14 cellular contexts compared by ENCODE assay signal in genomic region chr10:110456046-110456445, GRCh38. TPM values are rescaled to one million over a fixed set of nuclear protein-coding genes. Genes with fewer than 3 reads are reported as not detected.
A peak's percentile ranks its signal among the peaks of the same experiment; 100 is the strongest.
DNase-seq lines count a peak whose midpoint lies in the region; ATAC-seq, FAIRE-seq and TF ChIP-seq lines count a peak whose summit lies in the region.
"Had no signal": no experiment of that assay in that cellular context is flagged by ENCODE, and none has a peak within 500 bp of the region (broad histone marks: within the 10 kb centered on the region; RNA-seq: fewer than 3 reads in every experiment).

No MANE protein-coding gene starts in this region.

- peak overlapping the region; percentile 45 for H3K4me2 ChIP-seq in A549
- peak overlapping the region; percentile 25 for H3K4me2 ChIP-seq in HCT116 (ENCODE audit: low read length)
- H3K4me2 ChIP-seq in SU-DHL-6 (ENCODE audit: low read depth, low read length, poor library complexity, severe bottlenecking), result no peak overlapping the region
- H3K4me2 ChIP-seq in H9 (ENCODE audit: insufficient read depth, insufficient read length, low read length), result no peak overlapping the region

- H3K79me2 ChIP-seq in HCT116 (ENCODE audit: insufficient read depth, low read length) (no peaks in the 10 kb centered on the region), SU-DHL-6 (ENCODE audit: insufficient read depth, low read length) (no peaks in the 10 kb centered on the region), H9 (ENCODE audit: insufficient read depth, low read length) (no peaks in the 10 kb centered on the region)

- no peak overlapping the region for H3K9ac ChIP-seq in HCT116 (ENCODE audit: low read length)
- H3K9ac ChIP-seq in SU-DHL-6 (ENCODE audit: low read length), result peak overlapping the region; percentile 12; the same call in 1 of the 2 replicates
- H3K9ac ChIP-seq in H9 (ENCODE audit: extremely low read depth, insufficient read length, low read length), result no peak overlapping the region

- no peaks in the 10 kb centered on the region for H3K79me1 ChIP-seq in H9 (ENCODE audit: insufficient read depth, low read depth, low read length, poor library complexity, severe bottlenecking)

- no peak overlapping the region for H2AFZ ChIP-seq in HCT116 (ENCODE audit: low read depth, low read length, poor library complexity, severe bottlenecking)
- no peak overlapping the region for H2AFZ ChIP-seq in SU-DHL-6 (ENCODE audit: low read depth, low read length, severe bottlenecking)
- no peak overlapping the region for H2AFZ ChIP-seq in H9 (ENCODE audit: low read length)

- no peaks in the 10 kb centered on the region for H3K27me3 ChIP-seq in HCT116 (ENCODE audit: insufficient read depth, low read length)
- no peaks in the 10 kb centered on the region for H3K27me3 ChIP-seq in SU-DHL-6 (ENCODE audit: low read length)
- H3K27me3 ChIP-seq in H9 (ENCODE audit: insufficient read depth, low read length), result no peaks in the 10 kb centered on the region
- H3K27me3 ChIP-seq: tibial artery had no signal

- no peak overlapping the region for H2BK5ac ChIP-seq in H9 (ENCODE audit: insufficient read length, low read length)

- H3K4me3 ChIP-seq in A549 (no peak overlapping the region), HCT116 (replicated peaks in 1 of 2; ENCODE audit: low read depth in 1 of 2, low read length in 2 of 2) (no peak overlapping the region), SU-DHL-6 (ENCODE audit: insufficient read depth, low read length, poor library complexity, severe bottlenecking) (no peak overlapping the region)
- H3K4me3 ChIP-seq: tibial artery had no signal

- no peak overlapping the region for H3K4me3 Mint-ChIP-seq in H9

- H3K23ac ChIP-seq in H9 (ENCODE audit: insufficient read length, low read depth, low read length), result no peak overlapping the region

- H3K27ac ChIP-seq in A549, result peak overlapping the region; percentile 91 to 93
- peak overlapping the region; percentile 53 for H3K27ac ChIP-seq in HCT116 (ENCODE audit: low read depth, low read length)
- no peak overlapping the region for H3K27ac ChIP-seq in SU-DHL-6 (ENCODE audit: low read depth, low read length)
- H3K27ac ChIP-seq in H9 (ENCODE audit: insufficient read length, low read depth, low read length), result no peak overlapping the region
- H3K27ac ChIP-seq: C4-2B, tibial artery had no signal

- no peak overlapping the region for H3K4ac ChIP-seq in H9 (ENCODE audit: low read depth, low read length)

- BruUV-seq in HCT116 (replicated peaks; lab: Mats Ljungman, UMichigan), result no TSS peak

- H3K27me3 Mint-ChIP-seq in H9 (ENCODE audit: low read depth), result peaks cover 2% of the 10 kb centered on the region

- H2BK12ac ChIP-seq in H9 (ENCODE audit: insufficient read length, low read depth, low read length), result no peak overlapping the region

- POLR2A ChIA-PET in A549 (lab: Yijun Ruan, JAX) (interaction anchor here (1.2 kb wide), 1 partner anchor 43 kb away, joined by 3 read pairs; no protein-coding TSS in a partner anchor), HCT116 (lab: Charles Lee) (interaction anchor here (0.8 to 1.5 kb wide), 5 partner anchors 9 to 48 kb away, joined by 3 to 5 read pairs (median 4); no protein-coding TSS in a partner anchor)

- H2BK20ac ChIP-seq in H9 (ENCODE audit: low read depth, low read length, poor library complexity, severe bottlenecking), result no peak overlapping the region

- TF ChIP-seq EP300 in A549 (IDR thresholded peaks at IDR 0.05), result no peak

- no peaks in the 10 kb centered on the region for H3K9me2 ChIP-seq in HCT116 (ENCODE audit: insufficient read depth)
- no peaks in the 10 kb centered on the region for H3K9me2 ChIP-seq in SU-DHL-6 (replicated peaks; ENCODE audit: insufficient read depth, low read length)

- no peak overlapping the region for H4K8ac ChIP-seq in H9 (replicated peaks; ENCODE audit: insufficient read length, low read depth, low read length)

- no peak overlapping the region for H2BK120ac ChIP-seq in H9 (ENCODE audit: low read depth, low read length, poor library complexity, severe bottlenecking)

- 67% methylated on average over 1 of the region's 1 CpG for WGBS in A549 (ENCODE audit: missing lambda C conversion rate)
- WGBS in H9 (ENCODE audit: extremely low coverage, insufficient read length, low lambda C conversion rate), result no CpG with 5 or more reads among the region's 1 CpG

- no peak overlapping the region; a peak in 1 of 7 replicates for H3K27ac Mint-ChIP-seq in H9

- peak; percentile 25 to 33; a peak in 5 of 6 replicates for ATAC-seq in A549
- ATAC-seq in HCT116, result peak; percentile 12; the same call in 1 of the 2 replicates
- ATAC-seq in HG03520 (IDR thresholded peaks at IDR 0.05; ENCODE audit: unreplicated experiment), result no peak
- ATAC-seq in HG02870 (IDR thresholded peaks at IDR 0.05; ENCODE audit: unreplicated experiment), result no peak

- RAD21 ChIA-PET in HCT116 (lab: Charles Lee; ENCODE audit: low non-redundant PET in 1 of 2, low total read pairs in 2 of 2, uncharacterized antibody in 2 of 2, unreplicated experiment in 2 of 2), result interaction anchor here in 1 of 2 experiments (0.6 kb wide), 1 partner anchor 75 kb away, joined by 3 read pairs; no protein-coding TSS in a partner anchor

- H3K9me3 Mint-ChIP-seq in H9, result no peaks in the 10 kb centered on the region; a peak in 1 of 5 replicates

- H3T11ph ChIP-seq in H9 (ENCODE audit: low read length), result no peak overlapping the region

- H3K36me3 ChIP-seq in HCT116 (ENCODE audit: control insufficient read depth in 1 of 2, insufficient read depth in 2 of 2, low read length in 2 of 2) (no peaks in the 10 kb centered on the region), SU-DHL-6 (ENCODE audit: low read length) (no peaks in the 10 kb centered on the region)
- H3K36me3 ChIP-seq: tibial artery had no signal

- TF ChIP-seq RAD21 in A549 (conservative IDR thresholded peaks at IDR 0.05 in 1 of 2, IDR thresholded peaks at IDR 0.05 in 1 of 2) (no peak), HCT116 (IDR thresholded peaks at IDR 0.05; ENCODE audit: low read depth) (no peak)

- H4K20me1 ChIP-seq in HCT116 (ENCODE audit: insufficient read depth) (no peaks in the 10 kb centered on the region), SU-DHL-6 (ENCODE audit: low read depth, low read length) (no peaks in the 10 kb centered on the region), H9 (ENCODE audit: control insufficient read depth, insufficient read depth, insufficient read length) (no peaks in the 10 kb centered on the region)

- H3K23me2 ChIP-seq in H9 (ENCODE audit: insufficient read length, low read depth, low read length, poor library complexity, severe bottlenecking), result no peaks in the 10 kb centered on the region

- H4K91ac ChIP-seq in H9 (ENCODE audit: insufficient read length, low read depth, low read length), result no peak overlapping the region

- intact Hi-C loops in HCT116 (cut with micrococcal nuclease), result no loop called here

- DNase-seq in A549 (ENCODE audit: low read depth in 1 of 2, low spot score in 1 of 2) (peak in 1 of 2 experiments; percentile 25), HCT116 (ENCODE audit: low read depth, low spot score) (no peak), myocyte (ENCODE audit: low read depth) (peak; percentile 96), H9 (no peak), GM19238 (ENCODE audit: insufficient read length, low spot score) (no peak)
- DNase-seq: activated CD4-positive, alpha-beta T cell treated with anti-CD3 and anti-CD28 coated beads for 1 hour; activated naive CD4-positive, alpha-beta T cell; kidney; NCI-H1930; tibial artery had no signal

- H3K36me3 Mint-ChIP-seq in H9 (ENCODE audit: insufficient read depth in 1 of 3, low read depth in 3 of 3), result no peaks in the 10 kb centered on the region

- H3K14ac ChIP-seq in H9 (ENCODE audit: insufficient read depth, low read length), result no peak overlapping the region

- no peak overlapping the region for H2BK15ac ChIP-seq in H9 (ENCODE audit: low read depth, low read length)

- FAIRE-seq in A549 (lab: Jason Lieb, UNC), result no peak
- FAIRE-seq: kidney had no signal

- H3K4me1 ChIP-seq in A549 (peaks cover 59% of the 10 kb centered on the region), HCT116 (ENCODE audit: control insufficient read depth in 1 of 2, insufficient read depth in 2 of 2, low read length in 2 of 2) (peaks cover 54 to 57% of the 10 kb centered on the region in 2 experiments), H9 (ENCODE audit: insufficient read depth, low read length) (no peaks in the 10 kb centered on the region)

- peaks cover 20% of the 10 kb centered on the region for H3F3A ChIP-seq in SU-DHL-6 (ENCODE audit: insufficient read depth)

- CTCF ChIA-PET in A549 (lab: Yijun Ruan, JAX) (interaction anchor here (0.5 to 1.4 kb wide), 4 partner anchors 9 to 102 kb away, joined by 3 to 4 read pairs (median 4); no protein-coding TSS in a partner anchor), HCT116 (lab: Charles Lee) (interaction anchor here (0.8 kb wide), 1 partner anchor 13 kb away, joined by 3 read pairs; no protein-coding TSS in a partner anchor)

- no peak overlapping the region for H3K18ac ChIP-seq in H9 (ENCODE audit: insufficient read length, low read depth, low read length)

- H3K9me3 ChIP-seq in A549 (no peaks in the 10 kb centered on the region), HCT116 (ENCODE audit: control insufficient read depth in 1 of 2, insufficient read depth in 1 of 2, low read depth in 1 of 2, low read length in 2 of 2) (no peaks in the 10 kb centered on the region), SU-DHL-6 (ENCODE audit: insufficient read depth, low read length) (no peaks in the 10 kb centered on the region), H9 (ENCODE audit: control insufficient read depth, low read depth, low read length) (no peaks in the 10 kb centered on the region)
- H3K9me3 ChIP-seq: tibial artery had no signal

- H3K4me1 Mint-ChIP-seq in H9, result peaks cover 3 to 7% of the 10 kb centered on the region in 2 experiments; a peak in 2 of 4 replicates

- no peak overlapping the region for H4K5ac ChIP-seq in H9 (ENCODE audit: insufficient read length, low read depth, low read length)

- TF ChIP-seq POLR2A in A549 (IDR thresholded peaks at IDR 0.05; ENCODE audit: low read length) (no peak), HCT116 (IDR thresholded peaks at IDR 0.05; ENCODE audit: borderline replicate concordance, extremely low read depth, insufficient read depth, insufficient read length) (no peak)

- TF ChIP-seq CTCF in A549 (IDR thresholded peaks at IDR 0.05) (no peak), HCT116 (IDR thresholded peaks at IDR 0.05 in 2 of 3, conservative IDR thresholded peaks at IDR 0.05 in 1 of 3; ENCODE audit: borderline replicate concordance in 1 of 3, insufficient read depth in 1 of 3, low read depth in 2 of 3, low read length in 2 of 3) (no peak), SU-DHL-6 (IDR thresholded peaks at IDR 0.05; ENCODE audit: insufficient read depth, low read length, poor library complexity, severe bottlenecking) (no peak), H9 (conservative IDR thresholded peaks at IDR 0.05) (no peak)

- no peak overlapping the region for H3K56ac ChIP-seq in H9 (ENCODE audit: insufficient read length, low read depth, low read length)

- H2AK5ac ChIP-seq in H9 (ENCODE audit: insufficient read length, low read length), result no peak overlapping the region

RNA-seq across cellular contexts. Expression of gene DUSP5, which starts 41.7 kb away (rescaled TPM):
- polyA plus RNA-seq in A549 (2011; rRNA removed) (152 and 171 TPM in 2 replicates), A549 (2017; fragmentation: RNase III; extraction: RNeasy Plus Mini Kit Qiagen cat#74134 plus additional on column Dnase treatment) (47.9 to 49.3 TPM (median 48.8 TPM) in 3 replicates)
- polyA plus RNA-seq in A549 (2012; cell fraction: cytosol; rRNA removed), result 92.2 and 125 TPM in 2 replicates
- 137 and 140 TPM in 2 replicates for polyA plus RNA-seq in A549 (2012; cell fraction: nucleus; rRNA removed)
- polyA minus RNA-seq in A549 (2011; rRNA and poly(A)+ RNA removed), result 652 and 758 TPM in 2 replicates
- total RNA-seq in HCT116 (2021; ENCODE audit: unreplicated experiment) (137 TPM), myocyte (6.4 and 10.0 TPM in 2 replicates), H9 (2021) (29.3 and 29.4 TPM in 2 replicates)
- polyA plus RNA-seq in HCT116 (2012), result 199 and 315 TPM in 2 replicates
- polyA plus RNA-seq in myocyte (2012), result 6.1 TPM

Comparison
In these comparisons a context has a peak if more than half of its experiments do, and no peak if none do; other contexts are left out.
1. ATAC-seq: peak in A549 (2 of 2) and HCT116 (single experiment); none in HG03520 (single experiment) and HG02870 (single experiment).
2. H3K27ac ChIP-seq: peak in A549 (2 of 2) and HCT116 (single experiment); none in SU-DHL-6 (single experiment) and H9 (single experiment).
3. H3K4me2 ChIP-seq: peak in A549 (single experiment) and HCT116 (single experiment); none in SU-DHL-6 (single experiment) and H9 (single experiment).